19 cellular contexts compared by ENCODE assay signal in genomic region chr13:61013782-61014181, GRCh38.
"Had no signal": no experiment of that assay in that cellular context is flagged by ENCODE, and none has a peak within 500 bp of the region (broad histone marks: within the 10 kb centered on the region; RNA-seq: fewer than 3 reads in every experiment).

No MANE protein-coding gene starts in this region.

- H3K4me1 ChIP-seq: adrenal gland, ascending aorta, heart left ventricle, sigmoid colon, upper lobe of left lung had no signal

- ATAC-seq: activated T-helper 17 cell treated with anti-CD3 and anti-CD28 coated beads, Interleukin-2, amount 50 U/mL, for 72 hours; heart left ventricle; left cardiac atrium; WTC11 had no signal

- H3K4me3 ChIP-seq: adrenal gland, ascending aorta, heart left ventricle, sigmoid colon, smooth muscle cell, thoracic aorta, upper lobe of left lung had no signal

- FAIRE-seq: endometrium had no signal

- H3K9me3 ChIP-seq: adrenal gland, ascending aorta, sigmoid colon, thoracic aorta, upper lobe of left lung had no signal

- H3K36me3 ChIP-seq: adrenal gland, ascending aorta, brain microvascular endothelial cell, heart left ventricle, sigmoid colon, thoracic aorta, upper lobe of left lung had no signal

- H3K4me2 ChIP-seq: smooth muscle cell had no signal

- H3K27me3 ChIP-seq: adrenal gland, ascending aorta, brain microvascular endothelial cell, heart left ventricle, sigmoid colon, upper lobe of left lung had no signal

- DNase-seq: activated T-cell treated with anti-CD3 and anti-CD28 coated beads, Interleukin-2, amount 50 U/mL, for 1 hour; adrenal gland; brain microvascular endothelial cell; caudate nucleus; effector CD4-positive, alpha-beta T cell; heart left ventricle; islet precursor cell; left cardiac atrium; retina; sigmoid colon; stimulated activated CD4-positive, alpha-beta T cell treated with anti-CD3 and anti-CD28 coated beads, Interleukin-2, amount 100 ng/mL, for 48 hours; stimulated activated naive CD4-positive, alpha-beta T cell treated with Interleukin-2 at 50 U/mL for 16 hours; upper lobe of left lung had no signal

- H3K27ac ChIP-seq: adrenal gland, ascending aorta, brain microvascular endothelial cell, heart left ventricle, sigmoid colon, thoracic aorta, upper lobe of left lung had no signal
